Comparison of ENCODE assay signal across 27 cellular contexts in the genomic region with DNA sequence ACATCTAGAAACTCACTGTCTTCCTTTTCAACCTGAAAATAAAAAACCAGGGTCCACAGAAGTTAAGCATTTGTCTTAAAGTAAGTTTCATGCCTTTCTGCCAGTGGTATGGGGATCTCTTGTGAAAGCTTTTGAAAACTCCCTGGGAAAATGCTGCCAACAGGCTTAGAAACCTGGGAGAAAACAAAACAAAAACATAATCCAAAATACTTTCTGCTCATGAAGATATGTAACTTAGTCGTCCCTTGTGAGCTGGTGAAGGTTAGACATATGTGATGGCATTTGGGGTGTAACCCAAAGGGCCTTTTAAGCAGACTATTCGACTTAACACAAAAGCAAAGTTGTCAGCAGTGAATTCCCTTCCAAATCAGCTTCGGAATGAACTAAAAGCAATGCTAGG.
DNase-seq lines count a peak whose midpoint lies in the region; ATAC-seq and TF ChIP-seq lines count a peak whose summit lies in the region.
"Had no signal": no experiment of that assay in that cellular context is flagged by ENCODE, and none has a peak within 500 bp of the region (broad histone marks: within the 10 kb centered on the region; RNA-seq: fewer than 3 reads in every experiment).

No MANE protein-coding gene starts in this region.

- no peak overlapping the region for H3K4me3 ChIP-seq in ACC112 (ENCODE audit: low read depth, low read length)
- no peak overlapping the region for H3K4me3 ChIP-seq in Loucy (ENCODE audit: low read length, poor library complexity, severe bottlenecking)
- H3K4me3 ChIP-seq: BLaER1, esophagus squamous epithelium, K562, ovary, right atrium auricular region had no signal

- H3K9me3 ChIP-seq in Loucy (ENCODE audit: insufficient read depth, low read depth, low read length): no peaks in the 10 kb centered on the region
- H3K9me3 ChIP-seq: BLaER1, esophagus squamous epithelium, ovary, right atrium auricular region had no signal

- no peaks in the 10 kb centered on the region for H3K79me2 ChIP-seq in ACC112 (ENCODE audit: control insufficient read depth, insufficient read depth, low read length, unreplicated experiment)
- no peaks in the 10 kb centered on the region for H3K79me2 ChIP-seq in Loucy (ENCODE audit: insufficient read depth, low read length)

- H2AFZ ChIP-seq in ACC112 (ENCODE audit: low read length, unreplicated experiment) (peak overlapping the region; percentile 59), Loucy (ENCODE audit: low read length) (peak overlapping the region; percentile 29)

- H3K9me2 ChIP-seq in Loucy (replicated peaks; ENCODE audit: low read depth, low read length): no peaks in the 10 kb centered on the region

- H3K36me3 ChIP-seq in ACC112 (ENCODE audit: insufficient read depth, low read length) (no peaks in the 10 kb centered on the region), Loucy (ENCODE audit: insufficient read depth, low read length) (no peaks in the 10 kb centered on the region)
- H3K36me3 ChIP-seq: BLaER1, esophagus squamous epithelium, ovary, right atrium auricular region had no signal

- peak; percentile 10 for ATAC-seq in sciatic nerve
- ATAC-seq: activated CD8-positive, alpha-beta T cell treated with anti-CD3 and anti-CD28 coated beads, Interleukin-2, amount 10 ng/mL, durations not matched to agents 7 days and 5 days; K562; left colon; Panc1; stimulated activated naive CD8-positive, alpha-beta T cell treated with anti-CD3 and anti-CD28 coated beads, Interleukin-15, amount 100 ng/mL, for 72 hours had no signal

- H3K27ac ChIP-seq in ACC112 (ENCODE audit: low read depth, low read length): no peak overlapping the region
- no peak overlapping the region for H3K27ac ChIP-seq in caudate nucleus (ENCODE audit: low read depth, low read length)
- H3K27ac ChIP-seq: BLaER1, esophagus squamous epithelium, ovary had no signal

- no peaks in the 10 kb centered on the region for H3F3A ChIP-seq in Loucy (ENCODE audit: low read depth)

- H4K20me1 ChIP-seq in Loucy (ENCODE audit: insufficient read depth, low read length, poor library complexity, severe bottlenecking): no peaks in the 10 kb centered on the region
- H4K20me1 ChIP-seq: BLaER1 had no signal

- no peak overlapping the region for H3K9ac ChIP-seq in Loucy (ENCODE audit: low read depth, low read length, poor library complexity, severe bottlenecking)
- H3K9ac ChIP-seq: BLaER1 had no signal

- H3K4me1 ChIP-seq in ACC112 (ENCODE audit: control insufficient read depth, insufficient read depth, low read length, unreplicated experiment) (peaks cover 24% of the 10 kb centered on the region), Loucy (ENCODE audit: insufficient read depth, low read length, poor library complexity, severe bottlenecking) (peaks cover 32% of the 10 kb centered on the region)
- H3K4me1 ChIP-seq: BLaER1, right atrium auricular region had no signal

- DNase-seq in fibroblast of gingiva (ENCODE audit: low read depth): peak; percentile 76
- DNase-seq in sciatic nerve (ENCODE audit: low spot score): no peak
- no peak for DNase-seq in RPMI8226
- no peak for DNase-seq in mucosa of gallbladder (ENCODE audit: low spot score)
- no peak for DNase-seq in caudate nucleus (lab: John Stamatoyannopoulos, UW)
- DNase-seq in activated CD4-positive, CD25-positive, alpha-beta regulatory T cell treated with anti-CD3 and anti-CD28 coated beads, Interleukin-2, amount 50 U/mL, for 72 hours: no peak
- DNase-seq: activated CD8-positive, alpha-beta T cell treated with anti-CD3 and anti-CD28 coated beads, Interleukin-2, amount 10 ng/mL, durations not matched to agents 7 days and 5 days; activated effector memory CD4-positive, alpha-beta T cell treated with Interleukin-2 at 50 U/mL for 16 hours; activated T-cell treated with anti-CD3 and anti-CD28 coated beads for 4 hours; cortex of kidney; DMS53; esophagus squamous epithelium; GF-D8; H7; left colon; naive B cell; NCI-H1436 treated with DMSO at 0.1 percent for 48 hours; NCI-H510A treated with DMSO at 0.1 percent for 48 hours; ovary; stimulated activated naive CD8-positive, alpha-beta T cell treated with anti-CD3 and anti-CD28 coated beads, Interleukin-15, amount 100 ng/mL, for 72 hours; trophoblast cell had no signal

- TF ChIP-seq CTCF in Loucy (conservative IDR thresholded peaks at IDR 0.05; ENCODE audit: low read length): no peak

- no peak overlapping the region for H3K4me2 ChIP-seq in Loucy (ENCODE audit: low read depth, low read length, poor library complexity, severe bottlenecking)
- H3K4me2 ChIP-seq: BLaER1 had no signal

- no peaks in the 10 kb centered on the region for H3K27me3 ChIP-seq in ACC112 (ENCODE audit: insufficient read depth, low read length)
- H3K27me3 ChIP-seq in Loucy (ENCODE audit: insufficient read depth, low read length, poor library complexity, severe bottlenecking): no peaks in the 10 kb centered on the region
- H3K27me3 ChIP-seq: BLaER1, esophagus squamous epithelium, ovary, right atrium auricular region had no signal

- intact Hi-C loops in sciatic nerve (cut with DNase I): no loop called here
